Comparison of ENCODE assay signal across 1 cellular context in the genomic region with DNA sequence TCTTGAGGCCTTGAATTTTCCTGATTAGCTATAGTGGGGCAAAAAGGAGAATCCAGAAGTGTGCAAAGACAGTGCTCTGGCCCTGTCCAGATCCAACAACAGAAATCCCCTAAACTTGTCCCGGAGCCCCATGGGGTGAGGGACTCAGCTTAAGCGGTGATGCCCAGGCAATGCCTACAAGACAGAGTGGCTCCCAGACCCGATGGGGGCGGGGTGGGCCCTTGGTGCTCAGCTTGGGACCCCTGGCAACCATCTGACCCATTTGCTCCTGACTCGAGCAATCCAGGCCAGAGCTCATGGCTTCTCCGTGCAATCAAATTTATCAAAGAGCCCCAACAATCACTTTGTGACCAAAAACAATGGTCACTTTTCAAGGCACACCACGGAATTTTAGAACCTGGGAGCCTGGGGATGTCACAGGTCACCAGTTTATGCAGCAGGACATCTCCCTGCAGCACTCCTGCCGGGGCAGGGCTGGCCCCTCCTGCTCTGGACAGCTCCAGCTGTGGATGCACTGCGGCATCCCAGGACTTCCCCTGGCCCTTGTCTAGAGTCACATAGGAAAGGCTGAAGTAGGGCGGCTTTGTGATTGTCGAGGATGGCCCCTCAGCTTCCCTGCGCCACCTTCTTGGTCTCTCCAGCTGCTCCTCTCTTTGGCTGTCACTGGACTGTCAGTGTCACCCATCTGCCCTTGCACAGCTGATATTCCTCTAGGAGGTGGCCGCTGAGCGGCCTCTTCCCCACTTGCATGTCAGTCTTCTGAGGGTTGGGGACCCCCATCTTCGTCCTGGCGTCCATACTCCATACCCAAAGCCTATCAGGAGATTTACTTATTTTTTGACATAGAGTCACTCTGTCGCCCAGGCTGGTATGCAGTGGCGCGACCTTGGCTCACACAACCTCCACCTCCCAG.
A peak's percentile ranks its signal among the peaks of the same experiment; 100 is the strongest.
TF ChIP-seq lines count a peak whose summit lies in the region.

No MANE protein-coding gene starts in this region.

TF ChIP-seq in K562, 482 proteins besides CTCF, POLR2A, EP300 and RAD21:
- TF ChIP-seq, protein P1, sequence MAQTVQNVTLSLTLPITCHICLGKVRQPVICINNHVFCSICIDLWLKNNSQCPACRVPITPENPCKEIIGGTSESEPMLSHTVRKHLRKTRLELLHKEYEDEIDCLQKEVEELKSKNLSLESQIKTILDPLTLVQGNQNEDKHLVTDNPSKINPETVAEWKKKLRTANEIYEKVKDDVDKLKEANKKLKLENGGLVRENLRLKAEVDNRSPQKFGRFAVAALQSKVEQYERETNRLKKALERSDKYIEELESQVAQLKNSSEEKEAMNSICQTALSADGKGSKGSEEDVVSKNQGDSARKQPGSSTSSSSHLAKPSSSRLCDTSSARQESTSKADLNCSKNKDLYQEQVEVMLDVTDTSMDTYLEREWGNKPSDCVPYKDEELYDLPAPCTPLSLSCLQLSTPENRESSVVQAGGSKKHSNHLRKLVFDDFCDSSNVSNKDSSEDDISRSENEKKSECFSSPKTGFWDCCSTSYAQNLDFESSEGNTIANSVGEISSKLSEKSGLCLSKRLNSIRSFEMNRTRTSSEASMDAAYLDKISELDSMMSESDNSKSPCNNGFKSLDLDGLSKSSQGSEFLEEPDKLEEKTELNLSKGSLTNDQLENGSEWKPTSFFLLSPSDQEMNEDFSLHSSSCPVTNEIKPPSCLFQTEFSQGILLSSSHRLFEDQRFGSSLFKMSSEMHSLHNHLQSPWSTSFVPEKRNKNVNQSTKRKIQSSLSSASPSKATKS (CRISPR knock-in tag; IDR thresholded peaks at IDR 0.05), result no peak
- no peak for TF ChIP-seq ZNF140 (CRISPR knock-in tag; IDR thresholded peaks at IDR 0.05)
- TF ChIP-seq, protein P2, sequence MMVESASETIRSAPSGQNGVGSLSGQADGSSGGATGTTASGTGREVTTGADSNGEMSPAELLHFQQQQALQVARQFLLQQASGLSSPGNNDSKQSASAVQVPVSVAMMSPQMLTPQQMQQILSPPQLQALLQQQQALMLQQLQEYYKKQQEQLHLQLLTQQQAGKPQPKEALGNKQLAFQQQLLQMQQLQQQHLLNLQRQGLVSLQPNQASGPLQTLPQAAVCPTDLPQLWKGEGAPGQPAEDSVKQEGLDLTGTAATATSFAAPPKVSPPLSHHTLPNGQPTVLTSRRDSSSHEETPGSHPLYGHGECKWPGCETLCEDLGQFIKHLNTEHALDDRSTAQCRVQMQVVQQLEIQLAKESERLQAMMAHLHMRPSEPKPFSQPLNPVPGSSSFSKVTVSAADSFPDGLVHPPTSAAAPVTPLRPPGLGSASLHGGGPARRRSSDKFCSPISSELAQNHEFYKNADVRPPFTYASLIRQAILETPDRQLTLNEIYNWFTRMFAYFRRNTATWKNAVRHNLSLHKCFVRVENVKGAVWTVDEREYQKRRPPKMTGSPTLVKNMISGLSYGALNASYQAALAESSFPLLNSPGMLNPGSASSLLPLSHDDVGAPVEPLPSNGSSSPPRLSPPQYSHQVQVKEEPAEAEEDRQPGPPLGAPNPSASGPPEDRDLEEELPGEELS (CRISPR knock-in tag; IDR thresholded peaks at IDR 0.05; ENCODE audit: borderline replicate concordance), result no peak
- no peak for TF ChIP-seq STAT5A (IDR thresholded peaks at IDR 0.05; ENCODE audit: borderline replicate concordance, low read length)
- TF ChIP-seq, protein P3, sequence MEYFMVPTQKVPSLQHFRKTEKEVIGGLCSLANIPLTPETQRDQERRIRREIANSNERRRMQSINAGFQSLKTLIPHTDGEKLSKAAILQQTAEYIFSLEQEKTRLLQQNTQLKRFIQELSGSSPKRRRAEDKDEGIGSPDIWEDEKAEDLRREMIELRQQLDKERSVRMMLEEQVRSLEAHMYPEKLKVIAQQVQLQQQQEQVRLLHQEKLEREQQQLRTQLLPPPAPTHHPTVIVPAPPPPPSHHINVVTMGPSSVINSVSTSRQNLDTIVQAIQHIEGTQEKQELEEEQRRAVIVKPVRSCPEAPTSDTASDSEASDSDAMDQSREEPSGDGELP (CRISPR knock-in tag; IDR thresholded peaks at IDR 0.05; ENCODE audit: borderline replicate concordance), result peak; percentile 16; the same call in 1 of the 2 replicates
